Comparison of ENCODE assay signal across 8 cellular contexts in the genomic region with DNA sequence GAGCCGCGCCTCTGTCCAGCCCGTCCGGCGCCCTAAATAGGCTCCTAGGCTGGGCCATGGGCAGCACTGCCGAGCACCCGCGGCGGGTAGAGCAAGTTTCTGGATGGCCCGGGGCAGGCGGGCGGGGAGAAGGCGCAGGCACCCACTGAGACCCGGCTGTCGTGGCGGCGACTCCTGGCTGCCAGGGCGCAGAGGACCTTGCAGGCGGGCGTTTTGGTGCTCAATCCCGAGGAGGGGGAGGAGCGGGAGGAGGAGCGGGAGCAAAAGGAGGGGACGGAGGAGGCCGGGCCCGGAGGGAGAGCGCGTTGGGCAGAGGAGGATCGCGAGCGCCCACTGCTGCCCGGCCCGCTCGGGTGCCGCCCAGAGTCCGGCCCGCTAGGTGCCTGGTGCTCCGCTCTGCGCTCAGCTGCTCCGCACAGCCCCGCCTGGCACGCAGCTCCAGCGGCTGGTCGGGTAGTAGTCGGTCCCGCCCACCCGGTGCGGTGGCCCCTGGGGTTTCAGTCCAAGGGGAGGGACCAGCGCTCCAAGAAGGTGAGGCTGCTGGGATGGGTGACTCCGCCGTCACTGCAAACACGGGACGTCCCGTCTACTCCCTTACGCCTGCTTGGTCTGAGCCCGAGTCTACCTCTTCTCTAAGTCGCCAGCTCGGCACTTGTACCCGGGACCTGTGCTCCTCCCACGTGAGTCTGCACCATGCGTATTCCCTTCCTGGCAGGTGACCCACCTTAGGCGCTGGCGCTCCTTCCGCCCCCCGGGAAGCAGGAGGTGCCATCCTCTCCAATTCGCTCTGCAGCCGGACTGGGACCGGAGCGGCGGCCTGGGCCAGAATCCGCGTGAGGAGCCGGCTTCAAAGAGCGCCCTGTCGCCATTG. TPM values are rescaled to one million over a fixed set of nuclear protein-coding genes. Genes with fewer than 3 reads are reported as not detected.
DNase-seq lines count a peak whose midpoint lies in the region; ATAC-seq and TF ChIP-seq lines count a peak whose summit lies in the region.

A gene (minus strand): TSS at position 194 of the 871 bp plus-strand sequence. CDS start 28,889 bp downstream, outside the sequence.

- POLR2A ChIA-PET in activated naive CD8-positive, alpha-beta T cell treated with anti-CD3 and anti-CD28 coated beads, Interleukin-2, amount 10 ng/mL, durations not matched to agents 7 days and 5 days (lab: Charles Lee), result no interaction called here

- H3K79me2 ChIP-seq in osteoblast (ENCODE audit: insufficient read depth, low read length), result no peaks in the 10 kb centered on the region

- peaks cover 51% of the 10 kb centered on the region for H3K27me3 Mint-ChIP-seq in activated naive CD8-positive, alpha-beta T cell treated with anti-CD3 and anti-CD28 coated beads, Interleukin-2, amount 10 ng/mL, durations not matched to agents 7 days and 5 days

- TF ChIP-seq CTCF in AG09319 (IDR thresholded peaks at IDR 0.05; ENCODE audit: low read depth, low read length), result peak; percentile 8; the same call in 1 of the 2 replicates
- TF ChIP-seq CTCF in osteoblast (IDR thresholded peaks at IDR 0.05; ENCODE audit: extremely low read depth, low read depth, low read length), result no peak

- peaks cover 12% of the 10 kb centered on the region for H3K4me1 Mint-ChIP-seq in activated naive CD8-positive, alpha-beta T cell treated with anti-CD3 and anti-CD28 coated beads, Interleukin-2, amount 10 ng/mL, durations not matched to agents 7 days and 5 days

- no peaks in the 10 kb centered on the region for H3K4me1 ChIP-seq in osteoblast (ENCODE audit: insufficient read depth, low read length)

- H3K27ac Mint-ChIP-seq in activated naive CD8-positive, alpha-beta T cell treated with anti-CD3 and anti-CD28 coated beads, Interleukin-2, amount 10 ng/mL, durations not matched to agents 7 days and 5 days, result no peak within 1 kb of the TSS

- H3K9me3 ChIP-seq in osteoblast (ENCODE audit: low read depth, low read length), result no peaks in the 10 kb centered on the region

- H3K4me3 Mint-ChIP-seq in activated naive CD8-positive, alpha-beta T cell treated with anti-CD3 and anti-CD28 coated beads, Interleukin-2, amount 10 ng/mL, durations not matched to agents 7 days and 5 days, result peak within 1 kb of the TSS; percentile 74

- no peak within 1 kb of the TSS for H3K27ac ChIP-seq in osteoblast (ENCODE audit: low read depth, low read length)

- peaks cover 32% of the 10 kb centered on the region for H3K27me3 ChIP-seq in osteoblast (ENCODE audit: insufficient read depth, low read length)

- DNase-seq in AG09319 (ENCODE audit: extremely low read depth, low read depth), result no peak
- peak; percentile 82 for DNase-seq in NCI-H2227 (lab: John Stamatoyannopoulos, UW; ENCODE audit: unreplicated experiment)
- peak; percentile 69 for DNase-seq in activated naive CD8-positive, alpha-beta T cell treated with anti-CD3 and anti-CD28 coated beads, Interleukin-2, amount 10 ng/mL, durations not matched to agents 7 days and 5 days
- peak; percentile 85 for DNase-seq in cardiac septum (ENCODE audit: low spot score)
- DNase-seq in osteoblast (ENCODE audit: insufficient read length, low spot score, missing footprints), result peak; percentile 91
- peak; percentile 89 for DNase-seq in ureter (ENCODE audit: low spot score)

- no peaks in the 10 kb centered on the region for H3K9me3 Mint-ChIP-seq in activated naive CD8-positive, alpha-beta T cell treated with anti-CD3 and anti-CD28 coated beads, Interleukin-2, amount 10 ng/mL, durations not matched to agents 7 days and 5 days

- peak within 1 kb of the TSS; percentile 62 for H2AFZ ChIP-seq in osteoblast (ENCODE audit: low read length)

- peak within 1 kb of the TSS; percentile 47 for H3K4me3 ChIP-seq in osteoblast (ENCODE audit: insufficient read depth, low read length)

- peak; percentile 64 for ATAC-seq in GM18873 (IDR thresholded peaks at IDR 0.05; ENCODE audit: low FRiP score, unreplicated experiment)
- peak; percentile 62 for ATAC-seq in HG03103 (IDR thresholded peaks at IDR 0.05; ENCODE audit: low read depth, unreplicated experiment)
- ATAC-seq in activated naive CD8-positive, alpha-beta T cell treated with anti-CD3 and anti-CD28 coated beads, Interleukin-2, amount 10 ng/mL, durations not matched to agents 7 days and 5 days (ENCODE audit: low read depth), result peak; percentile 79

- H3K36me3 Mint-ChIP-seq in activated naive CD8-positive, alpha-beta T cell treated with anti-CD3 and anti-CD28 coated beads, Interleukin-2, amount 10 ng/mL, durations not matched to agents 7 days and 5 days, result no peaks in the 10 kb centered on the region

- H3K4me2 ChIP-seq in osteoblast (ENCODE audit: insufficient read depth, low read length), result peak within 1 kb of the TSS; percentile 33

- no peaks in the 10 kb centered on the region for H4K20me1 ChIP-seq in osteoblast (ENCODE audit: insufficient read depth, low read length)

- H3K36me3 ChIP-seq in osteoblast (ENCODE audit: insufficient read depth, low read length), result no peaks in the 10 kb centered on the region

- intact Hi-C loops in cardiac septum (cut with DNase I), result loop anchor here (5.0 to 10.0 kb wide), 3 partner anchors 193 to 844 kb away; no protein-coding TSS in a partner anchor

RNA-seq across cellular contexts. Expression of the gene that starts here (rescaled TPM):
- under 1 TPM; 0.06 to 0.47 TPM for total RNA-seq in activated naive CD8-positive, alpha-beta T cell treated with anti-CD3 and anti-CD28 coated beads, Interleukin-2, amount 10 ng/mL, durations not matched to agents 7 days and 5 days
- total RNA-seq in cardiac septum (1.2 TPM), osteoblast (under 0.01 TPM in 2 replicates), ureter (9.8 TPM)

Comparison
In these comparisons a context has a peak if more than half of its experiments do, and no peak if none do; other contexts are left out.
1. Peak in DNase-seq and ATAC-seq in activated naive CD8-positive, alpha-beta T cell treated with anti-CD3 and anti-CD28 coated beads, Interleukin-2, amount 10 ng/mL, durations not matched to agents 7 days and 5 days; RNA of the gene not detected or under 1 TPM.
2. Peak in DNase-seq, H3K4me3 ChIP-seq and H3K4me2 ChIP-seq in osteoblast; RNA of the gene not detected or under 1 TPM.